29 cellular contexts compared by ENCODE assay signal in the genomic region with DNA sequence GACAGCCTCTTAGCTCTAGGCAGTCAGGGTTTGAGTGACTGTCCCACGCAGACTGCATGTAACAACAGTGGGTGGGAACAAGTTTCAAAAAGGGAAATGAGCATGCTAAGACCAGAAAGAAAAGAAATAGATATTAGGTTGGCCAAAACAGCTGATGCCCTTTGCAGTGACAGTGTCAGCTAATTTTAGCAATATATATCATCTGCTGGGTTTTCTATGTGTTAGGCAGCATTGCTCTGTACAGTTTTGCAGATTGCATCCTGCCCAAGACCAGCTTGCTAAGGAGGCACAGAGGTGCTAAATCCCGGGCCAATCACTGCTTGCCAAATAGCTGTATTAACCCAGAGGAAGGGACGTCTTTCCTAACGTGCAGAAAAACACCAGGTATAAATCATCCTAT.
"Had no signal": no experiment of that assay in that cellular context is flagged by ENCODE, and none has a peak within 500 bp of the region (broad histone marks: within the 10 kb centered on the region; RNA-seq: fewer than 3 reads in every experiment).

No MANE protein-coding gene starts in this region.

- H3K4me3 ChIP-seq: heart left ventricle, left ventricle myocardium inferior, lung, mucosa of descending colon, neural progenitor cell, smooth muscle cell, tibial nerve, upper lobe of left lung had no signal

- H3K4me1 Mint-ChIP-seq: immature natural killer cell; naive thymus-derived CD8-positive, alpha-beta T cell; stimulated activated memory B cell treated with anti-CD40 and anti-IgM and Interleukin-4, amounts not matched to agents 10 μg/mL and 1 μg/mL and 100 μg/mL, for 72 hours; stimulated activated naive CD8-positive, alpha-beta T cell treated with anti-CD3 and anti-CD28 coated beads, Interleukin-15, amount 100 ng/mL, for 72 hours had no signal

- ATAC-seq: heart left ventricle; mucosa of descending colon; naive thymus-derived CD8-positive, alpha-beta T cell; right cardiac atrium; sciatic nerve; stimulated activated memory B cell treated with anti-CD40 and anti-IgM and Interleukin-4, amounts not matched to agents 10 μg/mL and 1 μg/mL and 100 μg/mL, for 72 hours; stimulated activated naive CD8-positive, alpha-beta T cell treated with anti-CD3 and anti-CD28 coated beads, Interleukin-15, amount 100 ng/mL, for 72 hours had no signal

- H3K9me3 ChIP-seq: heart left ventricle, left ventricle myocardium inferior, mucosa of descending colon, neutrophil, tibial nerve, upper lobe of left lung had no signal

- H3K27ac ChIP-seq: heart left ventricle, left ventricle myocardium inferior, neural progenitor cell, neutrophil, tibial nerve, upper lobe of left lung had no signal

- DNase-seq: heart left ventricle; hypothalamus; immature natural killer cell; kidney; left ventricle myocardium inferior; mesendoderm; midbrain; mucosa of descending colon; naive thymus-derived CD8-positive, alpha-beta T cell; nephron progenitor cell; occipital lobe; retina; right cardiac atrium; stimulated activated CD4-positive, alpha-beta T cell treated with anti-CD3 and anti-CD28 coated beads, Interleukin-1b, Interleukin-23, amount 100 ng/mL, for 48 hours; stimulated activated CD4-positive, alpha-beta T cell treated with anti-CD3 and anti-CD28 coated beads, Interleukin-2, amount 100 ng/mL, for 48 hours; stimulated activated CD4-positive, alpha-beta T cell treated with anti-CD3 and anti-CD28 coated beads, Interleukin-4, amount 100 ng/mL, for 4 hours; stimulated activated CD8-positive, alpha-beta memory T cell treated with anti-CD3 and anti-CD28 coated beads, Interleukin-4, amount 100 ng/mL, for 48 hours; stimulated activated naive CD4-positive, alpha-beta T cell treated with Interleukin-2 at 50 U/mL for 16 hours; stimulated activated naive CD8-positive, alpha-beta T cell treated with anti-CD3 and anti-CD28 coated beads, Interleukin-15, amount 100 ng/mL, for 72 hours; substantia nigra; upper lobe of left lung had no signal

- H3K27me3 ChIP-seq: heart left ventricle, neural progenitor cell, neutrophil, tibial nerve, upper lobe of left lung had no signal

- H3K36me3 Mint-ChIP-seq: immature natural killer cell; naive thymus-derived CD8-positive, alpha-beta T cell; neural progenitor cell; stimulated activated memory B cell treated with anti-CD40 and anti-IgM and Interleukin-4, amounts not matched to agents 10 μg/mL and 1 μg/mL and 100 μg/mL, for 72 hours had no signal

- H3K27me3 Mint-ChIP-seq: naive thymus-derived CD8-positive, alpha-beta T cell; progenitor cell of endocrine pancreas; stimulated activated memory B cell treated with anti-CD40 and anti-IgM and Interleukin-4, amounts not matched to agents 10 μg/mL and 1 μg/mL and 100 μg/mL, for 72 hours; stimulated activated naive CD8-positive, alpha-beta T cell treated with anti-CD3 and anti-CD28 coated beads, Interleukin-15, amount 100 ng/mL, for 72 hours had no signal

- H3K4me1 ChIP-seq: tibial nerve had no signal

- H3K9ac ChIP-seq: neural progenitor cell had no signal

- H3K27ac Mint-ChIP-seq: immature natural killer cell; naive thymus-derived CD8-positive, alpha-beta T cell; nephron progenitor cell; neural progenitor cell; progenitor cell of endocrine pancreas; stimulated activated memory B cell treated with anti-CD40 and anti-IgM and Interleukin-4, amounts not matched to agents 10 μg/mL and 1 μg/mL and 100 μg/mL, for 72 hours had no signal

- H3K36me3 ChIP-seq: heart left ventricle, left ventricle myocardium inferior, neural progenitor cell, neutrophil, tibial nerve, upper lobe of left lung had no signal

- H3K4me3 Mint-ChIP-seq: immature natural killer cell; naive thymus-derived CD8-positive, alpha-beta T cell; nephron progenitor cell; neural progenitor cell; stimulated activated memory B cell treated with anti-CD40 and anti-IgM and Interleukin-4, amounts not matched to agents 10 μg/mL and 1 μg/mL and 100 μg/mL, for 72 hours; stimulated activated naive CD8-positive, alpha-beta T cell treated with anti-CD3 and anti-CD28 coated beads, Interleukin-15, amount 100 ng/mL, for 72 hours had no signal

- H3K9me3 Mint-ChIP-seq: nephron progenitor cell; neural progenitor cell; stimulated activated memory B cell treated with anti-CD40 and anti-IgM and Interleukin-4, amounts not matched to agents 10 μg/mL and 1 μg/mL and 100 μg/mL, for 72 hours had no signal
